Comparison of ENCODE assay signal across 1 cellular context in genomic region chrX:154595559-154595958, GRCh38.
TF ChIP-seq lines count a peak whose summit lies in the region.

No MANE protein-coding gene starts in this region.

TF ChIP-seq in HEK293T, 16 proteins besides CTCF, POLR2A, EP300 and RAD21 (continued from another document):
- TF ChIP-seq PKNOX1 (IDR thresholded peaks at IDR 0.05): no peak
- no peak for TF ChIP-seq TARDBP (IDR thresholded peaks at IDR 0.05)
- TF ChIP-seq ELF4 (IDR thresholded peaks at IDR 0.05): no peak
